ENCODE assay signal across 19 cellular contexts in the genomic region with DNA sequence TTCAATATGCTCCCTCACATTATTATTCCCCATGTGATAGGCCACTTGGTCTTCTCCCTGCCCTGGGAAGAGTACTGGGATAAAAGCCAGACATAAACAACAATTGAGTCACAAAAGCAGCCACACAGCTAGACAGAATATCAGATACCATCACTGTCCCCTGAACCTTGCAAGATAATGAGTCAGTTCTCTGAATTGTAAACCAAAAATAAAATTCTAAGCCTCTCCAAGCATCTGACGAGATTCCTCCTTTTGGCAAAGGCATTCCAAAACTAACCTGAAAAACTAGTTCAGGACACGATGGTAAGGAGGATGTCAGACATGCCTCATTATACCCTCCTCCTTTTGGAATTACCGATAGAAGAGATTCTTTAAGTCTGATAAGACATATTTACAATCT.
DNase-seq lines count a peak whose midpoint lies in the region; ATAC-seq and TF ChIP-seq lines count a peak whose summit lies in the region.
"Had no signal": no experiment of that assay in that cellular context is flagged by ENCODE, and none has a peak within 500 bp of the region (broad histone marks: within the 10 kb centered on the region; RNA-seq: fewer than 3 reads in every experiment).

No MANE protein-coding gene starts in this region.

- H3K27me3 ChIP-seq in fibroblast of lung (ENCODE audit: control insufficient read depth, insufficient read depth, low read length) (no peaks in the 10 kb centered on the region), parathyroid adenoma (ENCODE audit: control insufficient read depth, insufficient read depth, low read length) (no peaks in the 10 kb centered on the region)
- no peaks in the 10 kb centered on the region for H3K27me3 ChIP-seq in effector memory CD4-positive, alpha-beta T cell (replicated peaks; ENCODE audit: control insufficient read depth, insufficient read depth, low read length, poor library complexity, severe bottlenecking)

- H3K9ac ChIP-seq in fibroblast of lung (ENCODE audit: insufficient read depth, low read length) (no peak overlapping the region), parathyroid adenoma (no peak overlapping the region)

- no peak overlapping the region for H3K4me3 ChIP-seq in fibroblast of lung (replicated peaks in 1 of 4; ENCODE audit: control extremely low read depth in 1 of 4, insufficient read depth in 1 of 4, low read depth in 3 of 4, low read length in 4 of 4)
- H3K4me3 ChIP-seq in parathyroid adenoma (ENCODE audit: low read depth, low read length) = peak overlapping the region; percentile 12
- no peak overlapping the region for H3K4me3 ChIP-seq in effector memory CD4-positive, alpha-beta T cell (ENCODE audit: insufficient read depth, low read depth, low read length, poor library complexity, severe bottlenecking)

- H2AFZ ChIP-seq in fibroblast of lung (ENCODE audit: low read length) = no peak overlapping the region
- H2AFZ ChIP-seq in parathyroid adenoma = no peak overlapping the region

- no peaks in the 10 kb centered on the region for H3K79me2 ChIP-seq in fibroblast of lung (ENCODE audit: control insufficient read depth, insufficient read depth, low read length)
- no peaks in the 10 kb centered on the region for H3K79me2 ChIP-seq in parathyroid adenoma

- H3K27ac ChIP-seq in fibroblast of lung (ENCODE audit: insufficient read depth, low read length) (no peak overlapping the region), parathyroid adenoma (peak overlapping the region; percentile 33)
- no peak overlapping the region for H3K27ac ChIP-seq in effector memory CD4-positive, alpha-beta T cell (ENCODE audit: insufficient read depth, low read length, poor library complexity, severe bottlenecking)

- DNase-seq in ELF-1 (ENCODE audit: low read depth, low spot score) (peak; percentile 32), RPMI7951 (ENCODE audit: low read depth) (peak; percentile 78), fibroblast of lung (ENCODE audit: low read depth in 2 of 2) (peak; percentile 36 to 83)
- no peak for DNase-seq in stimulated activated CD4-positive, alpha-beta T cell treated with anti-CD3 and anti-CD28 coated beads, Interleukin-4, amount 100 ng/mL, for 4 hours
- no peak for DNase-seq in activated CD4-positive, CD25-positive, alpha-beta regulatory T cell (lab: John Stamatoyannopoulos, UW)
- no peak for DNase-seq in effector memory CD4-positive, alpha-beta T cell
- DNase-seq: activated CD8-positive, alpha-beta T cell treated with anti-CD3 and anti-CD28 coated beads, Interleukin-2, amount 10 ng/mL, durations not matched to agents 7 days and 5 days; activated naive CD8-positive, alpha-beta T cell treated with anti-CD3 and anti-CD28 coated beads, Interleukin-2, amount 50 U/mL, for 24 hours; AML-193; glutamatergic neuron; H7; MV-4-11; NCI-H2081 treated with DMSO at 0.1 percent for 48 hours; NCI-H526 treated with DMSO at 0.1 percent for 48 hours; nephron progenitor cell; T-helper 1 cell had no signal

- H4K20me1 ChIP-seq in fibroblast of lung (ENCODE audit: control insufficient read depth, extremely low read depth, insufficient read depth, low read length) = no peaks in the 10 kb centered on the region

- H3K36me3 ChIP-seq in fibroblast of lung (ENCODE audit: control insufficient read depth, insufficient read depth, low read length) (no peaks in the 10 kb centered on the region), parathyroid adenoma (ENCODE audit: control insufficient read depth, insufficient read depth, low read length) (no peaks in the 10 kb centered on the region)
- no peaks in the 10 kb centered on the region for H3K36me3 ChIP-seq in effector memory CD4-positive, alpha-beta T cell (ENCODE audit: control insufficient read depth, insufficient read depth, low read length)

- no peaks in the 10 kb centered on the region for H3K9me3 ChIP-seq in fibroblast of lung (ENCODE audit: control insufficient read depth, insufficient read depth, low read depth, low read length)
- no peaks in the 10 kb centered on the region for H3K9me3 ChIP-seq in parathyroid adenoma (ENCODE audit: control insufficient read depth, low read length)
- H3K9me3 ChIP-seq in effector memory CD4-positive, alpha-beta T cell (ENCODE audit: control insufficient read depth, low read length) = no peaks in the 10 kb centered on the region

- no peak for ATAC-seq in HG02571 (IDR thresholded peaks at IDR 0.05; ENCODE audit: unreplicated experiment)
- ATAC-seq: activated CD8-positive, alpha-beta T cell treated with anti-CD3 and anti-CD28 coated beads, Interleukin-2, amount 10 ng/mL, durations not matched to agents 7 days and 5 days; activated naive CD8-positive, alpha-beta T cell treated with anti-CD3 and anti-CD28 coated beads, Interleukin-2, amount 50 U/mL, for 24 hours; Panc1 had no signal

- H3K4me2 ChIP-seq in fibroblast of lung (ENCODE audit: extremely low read depth, insufficient read depth, low read length) (no peak overlapping the region), parathyroid adenoma (ENCODE audit: low read length) (peak overlapping the region; percentile 56)

- H3K4me1 ChIP-seq in fibroblast of lung (ENCODE audit: control insufficient read depth, extremely low read depth, insufficient read depth, low read length) = peaks cover 8% of the 10 kb centered on the region
- peaks cover 18% of the 10 kb centered on the region for H3K4me1 ChIP-seq in parathyroid adenoma
- H3K4me1 ChIP-seq in effector memory CD4-positive, alpha-beta T cell (ENCODE audit: control insufficient read depth, insufficient read depth, low read length, poor library complexity, severe bottlenecking) = no peaks in the 10 kb centered on the region

- TF ChIP-seq CTCF in fibroblast of lung (conservative IDR thresholded peaks at IDR 0.05 in 1 of 2, IDR thresholded peaks at IDR 0.05 in 1 of 2; ENCODE audit: low read depth in 1 of 2, low read length in 2 of 2) (no peak), parathyroid adenoma (IDR thresholded peaks at IDR 0.05) (no peak)

Comparison
In these comparisons a context has a peak if more than half of its experiments do, and no peak if none do; other contexts are left out.
1. DNase-seq: peak in ELF-1 (single experiment), RPMI7951 (single experiment) and fibroblast of lung (2 of 2); none in stimulated activated CD4-positive, alpha-beta T cell treated with anti-CD3 and anti-CD28 coated beads, Interleukin-4, amount 100 ng/mL, for 4 hours (0 of 2), activated CD4-positive, CD25-positive, alpha-beta regulatory T cell (0 of 4) and effector memory CD4-positive, alpha-beta T cell (0 of 3).